In genomic region chr3:179093807-179094206, GRCh38 we compare ENCODE assay signal across 1 cellular context.
TF ChIP-seq lines count a peak whose summit lies in the region.

No MANE protein-coding gene starts in this region.

TF ChIP-seq in K562, 482 proteins besides CTCF, POLR2A, EP300 and RAD21:
- TF ChIP-seq ZNF354B (CRISPR knock-in tag; IDR thresholded peaks at IDR 0.05) (no peak), CTBP1 (IDR thresholded peaks at IDR 0.05; ENCODE audit: borderline replicate concordance) (no peak), TFAM (CRISPR knock-in tag; conservative IDR thresholded peaks at IDR 0.05) (no peak), ZNF12 (CRISPR knock-in tag; IDR thresholded peaks at IDR 0.05) (no peak), STAT5B (CRISPR knock-in tag; IDR thresholded peaks at IDR 0.05) (no peak), RNF2 (IDR thresholded peaks at IDR 0.05) (no peak), MTA2 (IDR thresholded peaks at IDR 0.05; ENCODE audit: low read depth) (no peak), ZNF518B (CRISPR knock-in tag; IDR thresholded peaks at IDR 0.05) (no peak), ATF7 (IDR thresholded peaks at IDR 0.05) (no peak), DDX20 (tag; IDR thresholded peaks at IDR 0.05; ENCODE audit: low read depth) (no peak), E2F8 (IDR thresholded peaks at IDR 0.05; ENCODE audit: low read depth, partially characterized antibody) (no peak), CREM (IDR thresholded peaks at IDR 0.05; ENCODE audit: low read depth) (no peak), ZNF41 (CRISPR knock-in tag; conservative IDR thresholded peaks at IDR 0.05) (no peak), SOX6 (IDR thresholded peaks at IDR 0.05) (no peak), ZNF57 (CRISPR knock-in tag; IDR thresholded peaks at IDR 0.05) (no peak), RBM34 (IDR thresholded peaks at IDR 0.05; ENCODE audit: borderline replicate concordance, insufficient read depth, low read length) (no peak), ZNF785 (CRISPR knock-in tag; IDR thresholded peaks at IDR 0.05) (no peak), ZBTB12 (CRISPR knock-in tag; IDR thresholded peaks at IDR 0.05) (no peak), ZNF274 (IDR thresholded peaks at IDR 0.05; ENCODE audit: borderline replicate concordance, low read depth, low read length) (no peak), E2F6 (IDR thresholded peaks at IDR 0.05; ENCODE audit: borderline replicate concordance in 1 of 2, extremely low read depth in 1 of 2, insufficient read depth in 1 of 2, insufficient read length in 1 of 2, low read depth in 1 of 2, low read length in 1 of 2, poor library complexity in 1 of 2, severe bottlenecking in 1 of 2) (no peak)
